Comparison of ENCODE assay signal across 21 cellular contexts in the genomic region with DNA sequence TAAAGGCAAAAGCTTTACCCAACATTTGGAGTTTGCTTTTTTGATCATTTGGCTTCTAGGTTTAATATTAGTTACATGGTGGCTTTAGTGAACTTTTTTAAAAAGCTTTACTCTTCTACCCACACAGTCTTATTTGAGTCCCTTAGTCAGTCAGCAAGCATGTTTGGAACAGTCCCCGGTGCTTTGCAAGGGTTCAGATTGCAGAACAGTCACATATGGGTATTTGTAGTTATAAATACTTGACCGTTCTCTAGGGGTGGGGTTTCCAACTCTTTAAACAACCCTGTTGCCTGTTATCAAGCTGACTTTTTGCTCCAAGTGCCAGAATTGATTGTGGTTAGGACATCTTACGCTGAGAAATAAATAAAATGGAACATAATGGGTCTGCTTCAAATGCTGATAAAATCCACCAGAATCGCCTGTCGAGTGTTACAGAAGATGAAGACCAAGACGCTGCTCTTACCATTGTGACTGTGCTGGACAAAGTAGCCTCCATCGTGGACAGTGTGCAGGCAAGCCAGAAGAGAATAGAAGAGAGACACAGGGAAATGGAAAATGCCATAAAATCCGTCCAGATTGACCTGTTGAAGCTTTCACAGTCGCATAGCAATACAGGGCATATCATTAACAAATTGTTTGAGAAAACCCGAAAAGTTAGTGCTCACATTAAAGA. TPM values are rescaled to one million over a fixed set of nuclear protein-coding genes. Genes with fewer than 3 reads are reported as not detected.
A peak's percentile ranks its signal among the peaks of the same experiment; 100 is the strongest.
DNase-seq lines count a peak whose midpoint lies in the region; ATAC-seq, FAIRE-seq and TF ChIP-seq lines count a peak whose summit lies in the region.
"Had no signal": no experiment of that assay in that cellular context is flagged by ENCODE, and none has a peak within 500 bp of the region (broad histone marks: within the 10 kb centered on the region; RNA-seq: fewer than 3 reads in every experiment).

A gene with protein sequence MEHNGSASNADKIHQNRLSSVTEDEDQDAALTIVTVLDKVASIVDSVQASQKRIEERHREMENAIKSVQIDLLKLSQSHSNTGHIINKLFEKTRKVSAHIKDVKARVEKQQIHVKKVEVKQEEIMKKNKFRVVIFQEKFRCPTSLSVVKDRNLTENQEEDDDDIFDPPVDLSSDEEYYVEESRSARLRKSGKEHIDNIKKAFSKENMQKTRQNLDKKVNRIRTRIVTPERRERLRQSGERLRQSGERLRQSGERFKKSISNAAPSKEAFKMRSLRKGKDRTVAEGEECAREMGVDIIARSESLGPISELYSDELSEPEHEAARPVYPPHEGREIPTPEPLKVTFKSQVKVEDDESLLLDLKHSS (plus strand): TSS at position 304 of the 673 bp plus-strand sequence. CDS start 65 bp downstream, at position 369.

- peaks cover 3% of the 10 kb centered on the region for H3F3A ChIP-seq in neural cell (ENCODE audit: insufficient read depth, low read length, poor library complexity, severe bottlenecking)

- no peaks in the 10 kb centered on the region for H3K4me1 Mint-ChIP-seq in glutamatergic neuron (ENCODE audit: low read depth, unreplicated experiment)
- no peaks in the 10 kb centered on the region for H3K4me1 Mint-ChIP-seq in stimulated activated memory B cell treated with anti-CD40 and anti-IgM and Interleukin-4, amounts not matched to agents 10 μg/mL and 1 μg/mL and 100 μg/mL, for 72 hours
- H3K4me1 Mint-ChIP-seq: stimulated activated naive CD8-positive, alpha-beta T cell treated with anti-CD3 and anti-CD28 coated beads, Interleukin-15, amount 100 ng/mL, for 72 hours had no signal

- H3K27me3 ChIP-seq in bronchial epithelial cell (ENCODE audit: control insufficient read depth, insufficient read depth, low read length) (no peaks in the 10 kb centered on the region), neural cell (ENCODE audit: insufficient read depth, low read depth, low read length) (no peaks in the 10 kb centered on the region)

- TF ChIP-seq EP300 in neural cell (conservative IDR thresholded peaks at IDR 0.05; ENCODE audit: poor library complexity, severe bottlenecking): no peak

- H3K4me2 ChIP-seq in neural cell (ENCODE audit: low read length): no peak within 1 kb of the TSS

- no peaks in the 10 kb centered on the region for H3K9me2 ChIP-seq in neural cell (ENCODE audit: insufficient read depth, low read length)

- H3K36me3 ChIP-seq in bronchial epithelial cell (ENCODE audit: control insufficient read depth, insufficient read depth, low read length) (no peaks in the 10 kb centered on the region), neural cell (ENCODE audit: insufficient read depth, low read length) (peaks cover 8% of the 10 kb centered on the region)

- H3K4me3 ChIP-seq in AG10803 (ENCODE audit: low read length): no peak within 1 kb of the TSS
- H3K4me3 ChIP-seq in bronchial epithelial cell (ENCODE audit: low read depth, low read length): no peak within 1 kb of the TSS
- H3K4me3 ChIP-seq in neural cell (ENCODE audit: low read length): no peak within 1 kb of the TSS
- H3K4me3 ChIP-seq: coronary artery had no signal

- no peaks in the 10 kb centered on the region for H3K79me2 ChIP-seq in neural cell (replicated peaks; ENCODE audit: insufficient read depth, low read length)

- TF ChIP-seq RAD21 in neural cell (conservative IDR thresholded peaks at IDR 0.05): no peak

- DNase-seq in AG10803 (ENCODE audit: low read depth) (peak; percentile 53), bronchial epithelial cell (ENCODE audit: low read depth) (no peak), glutamatergic neuron (no peak), activated gamma-delta T cell (lab: John Stamatoyannopoulos, UW) (no peak)
- no peak for DNase-seq in stimulated activated CD4-positive, alpha-beta T cell treated with anti-CD3 and anti-CD28 coated beads, Interleukin-4, amount 100 ng/mL, for 24 hours
- DNase-seq: activated CD8-positive, alpha-beta memory T cell treated with anti-CD3 and anti-CD28 coated beads for 24 hours; DMS53; KBM-7; NCI-H1048; NCI-H2081; NCI-H526; SHP77; stimulated activated CD4-positive, alpha-beta T cell treated with anti-CD3 and anti-CD28 coated beads, Interleukin-15, amount 100 ng/mL, for 24 hours; stimulated activated naive CD8-positive, alpha-beta T cell treated with anti-CD3 and anti-CD28 coated beads, Interleukin-15, amount 100 ng/mL, for 72 hours had no signal

- H3K9me3 ChIP-seq in neural cell (ENCODE audit: low read length): no peaks in the 10 kb centered on the region

- no peak within 1 kb of the TSS for H2AFZ ChIP-seq in neural cell (ENCODE audit: low read depth, low read length)

- H3K27me3 Mint-ChIP-seq in glutamatergic neuron (ENCODE audit: unreplicated experiment): no peaks in the 10 kb centered on the region
- no peaks in the 10 kb centered on the region for H3K27me3 Mint-ChIP-seq in stimulated activated memory B cell treated with anti-CD40 and anti-IgM and Interleukin-4, amounts not matched to agents 10 μg/mL and 1 μg/mL and 100 μg/mL, for 72 hours

- TF ChIP-seq CTCF in AG10803 (conservative IDR thresholded peaks at IDR 0.05; ENCODE audit: low read length): no peak
- no peak for TF ChIP-seq CTCF in bronchial epithelial cell (IDR thresholded peaks at IDR 0.05; ENCODE audit: insufficient read depth, low read length, severe bottlenecking)
- no peak for TF ChIP-seq CTCF in glutamatergic neuron (IDR thresholded peaks at IDR 0.05; ENCODE audit: partially characterized antibody, unreplicated experiment)
- no peak for TF ChIP-seq CTCF in neural cell (IDR thresholded peaks at IDR 0.05; ENCODE audit: poor library complexity, severe bottlenecking)

- H3K9me3 Mint-ChIP-seq in glutamatergic neuron (ENCODE audit: unreplicated experiment): peaks cover 3% of the 10 kb centered on the region
- no peaks in the 10 kb centered on the region for H3K9me3 Mint-ChIP-seq in stimulated activated memory B cell treated with anti-CD40 and anti-IgM and Interleukin-4, amounts not matched to agents 10 μg/mL and 1 μg/mL and 100 μg/mL, for 72 hours
- H3K9me3 Mint-ChIP-seq: stimulated activated naive CD8-positive, alpha-beta T cell treated with anti-CD3 and anti-CD28 coated beads, Interleukin-15, amount 100 ng/mL, for 72 hours had no signal

- H3K36me3 Mint-ChIP-seq in glutamatergic neuron (ENCODE audit: unreplicated experiment): no peaks in the 10 kb centered on the region
- no peaks in the 10 kb centered on the region for H3K36me3 Mint-ChIP-seq in stimulated activated memory B cell treated with anti-CD40 and anti-IgM and Interleukin-4, amounts not matched to agents 10 μg/mL and 1 μg/mL and 100 μg/mL, for 72 hours

- FAIRE-seq in bronchial epithelial cell (lab: Jason Lieb, UNC): peak; percentile 55
- FAIRE-seq: H1, urothelium cell line had no signal

- H3K27ac ChIP-seq in neural cell (ENCODE audit: low read length): no peak within 1 kb of the TSS
- H3K27ac ChIP-seq: coronary artery, epithelial cell of prostate had no signal

- no peaks in the 10 kb centered on the region for H4K20me1 ChIP-seq in neural cell (ENCODE audit: insufficient read depth)

- H3K27ac Mint-ChIP-seq in glutamatergic neuron (ENCODE audit: unreplicated experiment): no peak within 1 kb of the TSS
- H3K27ac Mint-ChIP-seq in stimulated activated memory B cell treated with anti-CD40 and anti-IgM and Interleukin-4, amounts not matched to agents 10 μg/mL and 1 μg/mL and 100 μg/mL, for 72 hours: no peak within 1 kb of the TSS
- H3K27ac Mint-ChIP-seq: stimulated activated naive CD8-positive, alpha-beta T cell treated with anti-CD3 and anti-CD28 coated beads, Interleukin-15, amount 100 ng/mL, for 72 hours had no signal

- ATAC-seq in stimulated activated memory B cell treated with anti-CD40 and anti-IgM and Interleukin-4, amounts not matched to agents 10 μg/mL and 1 μg/mL and 100 μg/mL, for 72 hours: no peak
- ATAC-seq in HG03442 (IDR thresholded peaks at IDR 0.05; ENCODE audit: unreplicated experiment): no peak
- ATAC-seq: stimulated activated naive CD8-positive, alpha-beta T cell treated with anti-CD3 and anti-CD28 coated beads, Interleukin-15, amount 100 ng/mL, for 72 hours had no signal

- H3K9ac ChIP-seq in neural cell (ENCODE audit: low read length): no peak within 1 kb of the TSS

- H3K4me3 Mint-ChIP-seq in glutamatergic neuron (ENCODE audit: unreplicated experiment): no peak within 1 kb of the TSS
- H3K4me3 Mint-ChIP-seq in stimulated activated memory B cell treated with anti-CD40 and anti-IgM and Interleukin-4, amounts not matched to agents 10 μg/mL and 1 μg/mL and 100 μg/mL, for 72 hours: no peak within 1 kb of the TSS
- H3K4me3 Mint-ChIP-seq: stimulated activated naive CD8-positive, alpha-beta T cell treated with anti-CD3 and anti-CD28 coated beads, Interleukin-15, amount 100 ng/mL, for 72 hours had no signal

TF ChIP-seq in neural cell, 6 proteins besides CTCF, POLR2A, EP300 and RAD21:
- TF ChIP-seq EZH2 (IDR thresholded peaks at IDR 0.05; ENCODE audit: borderline replicate concordance, insufficient read depth, low read length, poor library complexity, severe bottlenecking) (no peak), TAF1 (IDR thresholded peaks at IDR 0.05; ENCODE audit: low read depth) (no peak)
TF ChIP-seq in neural cell: peak in this region for 0.

RNA-seq across cellular contexts. Expression of the gene that starts here (rescaled TPM):
- total RNA-seq in bronchial epithelial cell (0.26 and 0.53 TPM in 2 replicates), glutamatergic neuron (ENCODE audit: unreplicated experiment) (32.9 TPM)
- 14.5 and 15.3 TPM in 2 replicates for polyA plus RNA-seq in neural cell
- 26.8 and 27.4 TPM in 2 replicates for polyA minus RNA-seq in neural cell

Comparison
In these comparisons a context has a peak if more than half of its experiments do, and no peak if none do; other contexts are left out.
1. RNA of the gene that starts here (total RNA-seq): 32.9 TPM in glutamatergic neuron (single experiment); 0.26 to 0.53 TPM in bronchial epithelial cell; every median in the first group is over 10 times any median in the second.